ENCODE assay signal across 15 cellular contexts in genomic region chr6:62808575-62809293, GRCh38.
DNase-seq lines count a peak whose midpoint lies in the region; ATAC-seq lines count a peak whose summit lies in the region.
"Had no signal": no experiment of that assay in that cellular context is flagged by ENCODE, and none has a peak within 500 bp of the region (broad histone marks: within the 10 kb centered on the region; RNA-seq: fewer than 3 reads in every experiment).

No MANE protein-coding gene starts in this region.

- peak; percentile 40 for ATAC-seq in GM19463 (IDR thresholded peaks at IDR 0.05; ENCODE audit: unreplicated experiment)
- ATAC-seq in GM21390 (IDR thresholded peaks at IDR 0.05; ENCODE audit: unreplicated experiment), result no peak
- ATAC-seq: natural killer cell treated with Interleukin-12 subunit alpha and Interleukin-12 subunit beta and Interleukin-15 and Interleukin-18, amount 100 ng/mL, for 72 hours; PC-3; stimulated activated effector memory CD8-positive, alpha-beta T cell treated with anti-CD3 and anti-CD28 coated beads, Interleukin-12 subunit alpha, Interleukin-12 subunit beta, amount 100 ng/mL, for 72 hours had no signal

- DNase-seq in NCI-H2081 treated with DMSO at 0.1 percent for 48 hours (lab: John Stamatoyannopoulos, UW), result peak; percentile 5
- DNase-seq in SHP77 (lab: John Stamatoyannopoulos, UW), result peak; percentile 7 to 9
- peak; percentile 26 for DNase-seq in renal cortical epithelial cell (ENCODE audit: low read depth)
- DNase-seq in HCEC 1CT, result no peak
- DNase-seq in central memory CD4-positive, alpha-beta T cell, result no peak
- DNase-seq: activated CD4-positive, CD25-positive, alpha-beta regulatory T cell treated with anti-CD3 and anti-CD28 coated beads, Interleukin-2, amount 50 U/mL, for 72 hours; amniotic stem cell; immature natural killer cell; IMR-90; PC-3; thyroid gland had no signal

Comparison
In these comparisons a context has a peak if more than half of its experiments do, and no peak if none do; other contexts are left out.
1. DNase-seq: peak in NCI-H2081 treated with DMSO at 0.1 percent for 48 hours (single experiment), SHP77 (2 of 2) and renal cortical epithelial cell (single experiment); none in HCEC 1CT (single experiment) and central memory CD4-positive, alpha-beta T cell (single experiment).